Comparison of ENCODE assay signal across 12 cellular contexts in the genomic region with DNA sequence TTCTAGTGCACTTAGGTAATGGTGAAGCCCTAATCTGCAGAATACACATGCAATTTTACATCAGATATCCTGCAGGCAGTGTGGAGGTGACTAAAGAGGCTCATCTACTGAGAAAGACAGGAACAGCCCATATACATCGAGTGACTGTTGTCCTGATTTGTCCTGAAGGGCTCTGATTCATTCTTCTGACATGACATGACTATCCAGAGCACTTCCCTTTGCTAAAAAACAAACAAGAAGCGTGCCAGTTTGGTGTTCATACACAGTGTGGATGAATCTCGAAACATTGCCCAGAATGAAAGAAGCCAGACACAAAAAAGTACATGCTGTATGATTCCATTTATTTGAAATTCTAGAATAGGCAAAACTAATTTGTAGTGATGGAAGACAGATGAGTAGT. TPM values are rescaled to one million over a fixed set of nuclear protein-coding genes. Genes with fewer than 3 reads are reported as not detected.
A peak's percentile ranks its signal among the peaks of the same experiment; 100 is the strongest.
DNase-seq lines count a peak whose midpoint lies in the region; ATAC-seq and TF ChIP-seq lines count a peak whose summit lies in the region.
"Had no signal": no experiment of that assay in that cellular context is flagged by ENCODE, and none has a peak within 500 bp of the region (broad histone marks: within the 10 kb centered on the region; RNA-seq: fewer than 3 reads in every experiment).

No MANE protein-coding gene starts in this region.

- no peak for DNase-seq in activated CD4-positive, alpha-beta T cell treated with anti-CD3 and anti-CD28 coated beads for 36 hours
- DNase-seq in activated CD4-positive, alpha-beta T cell treated with anti-CD3 and anti-CD28 coated beads, Interleukin-2, amount 10 ng/mL, durations not matched to agents 7 days and 5 days, result no peak
- DNase-seq in RWPE2 (ENCODE audit: low spot score), result no peak
- DNase-seq in fibroblast of peridontal ligament (ENCODE audit: extremely low read depth), result peak; percentile 22
- DNase-seq in smooth muscle cell (lab: John Stamatoyannopoulos, UW; ENCODE audit: unreplicated experiment), result no peak
- DNase-seq in COLO668 (lab: John Stamatoyannopoulos, UW; ENCODE audit: unreplicated experiment), result no peak
- DNase-seq: activated CD4-positive, alpha-beta T cell treated with anti-CD3 and anti-CD28 coated beads for 4 hours; hippocampal formation; MG63 had no signal

- WGBS in smooth muscle cell (ENCODE audit: low lambda C conversion rate), result 11% methylated on average over 3 of the region's 3 CpGs

- no peak overlapping the region for H3K4me3 Mint-ChIP-seq in activated CD4-positive, alpha-beta T cell treated with anti-CD3 and anti-CD28 coated beads for 36 hours
- no peak overlapping the region for H3K4me3 Mint-ChIP-seq in activated CD4-positive, alpha-beta T cell treated with anti-CD3 and anti-CD28 coated beads, Interleukin-2, amount 10 ng/mL, durations not matched to agents 7 days and 5 days
- H3K4me3 Mint-ChIP-seq: neural progenitor cell had no signal

- H3K4me3 ChIP-seq in RWPE2 (ENCODE audit: severe bottlenecking) (no peak overlapping the region), smooth muscle cell (no peak overlapping the region)
- H3K4me3 ChIP-seq: MG63, neural progenitor cell had no signal

- ATAC-seq in activated CD4-positive, alpha-beta T cell treated with anti-CD3 and anti-CD28 coated beads for 36 hours, result peak; percentile 40
- ATAC-seq in RWPE2 (ENCODE audit: low read depth) (peak; percentile 95), HG03565 (IDR thresholded peaks at IDR 0.05; ENCODE audit: unreplicated experiment) (no peak), HG02852 (IDR thresholded peaks at IDR 0.05; ENCODE audit: unreplicated experiment) (no peak)

- H3K36me3 ChIP-seq in RWPE2 (ENCODE audit: low read depth) (no peaks in the 10 kb centered on the region), smooth muscle cell (ENCODE audit: low read depth) (no peaks in the 10 kb centered on the region)
- H3K36me3 ChIP-seq: MG63, neural progenitor cell had no signal

- no peaks in the 10 kb centered on the region for H3F3A ChIP-seq in smooth muscle cell (ENCODE audit: low read depth)

- H3K27me3 ChIP-seq in RWPE2 (ENCODE audit: insufficient read depth, poor library complexity, severe bottlenecking) (no peaks in the 10 kb centered on the region), smooth muscle cell (ENCODE audit: low read depth) (no peaks in the 10 kb centered on the region)
- H3K27me3 ChIP-seq: MG63, neural progenitor cell had no signal

- CTCF ChIA-PET in activated CD4-positive, alpha-beta T cell treated with anti-CD3 and anti-CD28 coated beads for 36 hours (lab: Charles Lee), result interaction anchor here (0.7 to 1.9 kb wide), 11 partner anchors 10 to 330 kb away, joined by 3 to 21 read pairs (median 5); a partner anchor contains a TSS
- CTCF ChIA-PET in activated CD4-positive, alpha-beta T cell treated with anti-CD3 and anti-CD28 coated beads, Interleukin-2, amount 10 ng/mL, durations not matched to agents 7 days and 5 days (lab: Charles Lee), result interaction anchor here (1.3 to 1.6 kb wide), 3 partner anchors 248 to 326 kb away, joined by 4 to 6 read pairs (median 4); no protein-coding TSS in a partner anchor

- intact Hi-C loops in activated CD4-positive, alpha-beta T cell treated with anti-CD3 and anti-CD28 coated beads for 36 hours (cut with DNase I, micrococcal nuclease), result no loop called here

- POLR2A ChIA-PET in activated CD4-positive, alpha-beta T cell treated with anti-CD3 and anti-CD28 coated beads for 36 hours (lab: Charles Lee), result no interaction called here
- POLR2A ChIA-PET in activated CD4-positive, alpha-beta T cell treated with anti-CD3 and anti-CD28 coated beads, Interleukin-2, amount 10 ng/mL, durations not matched to agents 7 days and 5 days (lab: Charles Lee), result no interaction called here

- H3K9me3 Mint-ChIP-seq in activated CD4-positive, alpha-beta T cell treated with anti-CD3 and anti-CD28 coated beads for 36 hours (ENCODE audit: low read depth), result no peaks in the 10 kb centered on the region
- H3K9me3 Mint-ChIP-seq in activated CD4-positive, alpha-beta T cell treated with anti-CD3 and anti-CD28 coated beads, Interleukin-2, amount 10 ng/mL, durations not matched to agents 7 days and 5 days, result no peaks in the 10 kb centered on the region
- H3K9me3 Mint-ChIP-seq: neural progenitor cell had no signal

- peaks cover 19% of the 10 kb centered on the region for H3K4me1 ChIP-seq in RWPE2 (ENCODE audit: insufficient read depth, poor library complexity, severe bottlenecking)
- peaks cover 4% of the 10 kb centered on the region for H3K4me1 ChIP-seq in smooth muscle cell (ENCODE audit: low read depth)
- H3K4me1 ChIP-seq: neural progenitor cell had no signal

- H3K27me3 Mint-ChIP-seq in activated CD4-positive, alpha-beta T cell treated with anti-CD3 and anti-CD28 coated beads for 36 hours, result no peaks in the 10 kb centered on the region
- no peaks in the 10 kb centered on the region for H3K27me3 Mint-ChIP-seq in activated CD4-positive, alpha-beta T cell treated with anti-CD3 and anti-CD28 coated beads, Interleukin-2, amount 10 ng/mL, durations not matched to agents 7 days and 5 days

- H4K20me1 ChIP-seq in smooth muscle cell (ENCODE audit: low read depth), result no peaks in the 10 kb centered on the region

- H2AFZ ChIP-seq in smooth muscle cell (ENCODE audit: low read depth), result no peak overlapping the region
- H2AFZ ChIP-seq: neural progenitor cell had no signal

- H3K9me3 ChIP-seq in RWPE2 (ENCODE audit: severe bottlenecking) (no peaks in the 10 kb centered on the region), smooth muscle cell (replicated peaks; ENCODE audit: low read depth) (no peaks in the 10 kb centered on the region)
- H3K9me3 ChIP-seq: MG63 had no signal

- H3K4me2 ChIP-seq in smooth muscle cell, result peak overlapping the region; percentile 46
- H3K4me2 ChIP-seq: neural progenitor cell had no signal

- no peaks in the 10 kb centered on the region for H3K79me2 ChIP-seq in smooth muscle cell (ENCODE audit: low read depth)

- TF ChIP-seq CTCF in RWPE2 (IDR thresholded peaks at IDR 0.05; ENCODE audit: poor library complexity, severe bottlenecking) (no peak), smooth muscle cell (IDR thresholded peaks at IDR 0.05; ENCODE audit: borderline replicate concordance, insufficient read depth, poor library complexity, severe bottlenecking) (no peak)

- peak overlapping the region; percentile 76 for H3K27ac ChIP-seq in RWPE2 (ENCODE audit: poor library complexity, severe bottlenecking)
- H3K27ac ChIP-seq in smooth muscle cell (ENCODE audit: low read depth), result no peak overlapping the region
- H3K27ac ChIP-seq: neural progenitor cell had no signal

- H3K27ac Mint-ChIP-seq in activated CD4-positive, alpha-beta T cell treated with anti-CD3 and anti-CD28 coated beads for 36 hours, result no peak overlapping the region
- H3K27ac Mint-ChIP-seq in activated CD4-positive, alpha-beta T cell treated with anti-CD3 and anti-CD28 coated beads, Interleukin-2, amount 10 ng/mL, durations not matched to agents 7 days and 5 days, result no peak overlapping the region
- H3K27ac Mint-ChIP-seq: neural progenitor cell had no signal

- peaks cover 13% of the 10 kb centered on the region for H3K4me1 Mint-ChIP-seq in activated CD4-positive, alpha-beta T cell treated with anti-CD3 and anti-CD28 coated beads for 36 hours
- H3K4me1 Mint-ChIP-seq in activated CD4-positive, alpha-beta T cell treated with anti-CD3 and anti-CD28 coated beads, Interleukin-2, amount 10 ng/mL, durations not matched to agents 7 days and 5 days, result peaks cover 33% of the 10 kb centered on the region

- no peaks in the 10 kb centered on the region for H3K36me3 Mint-ChIP-seq in activated CD4-positive, alpha-beta T cell treated with anti-CD3 and anti-CD28 coated beads for 36 hours (ENCODE audit: low read depth)
- no peaks in the 10 kb centered on the region for H3K36me3 Mint-ChIP-seq in activated CD4-positive, alpha-beta T cell treated with anti-CD3 and anti-CD28 coated beads, Interleukin-2, amount 10 ng/mL, durations not matched to agents 7 days and 5 days (ENCODE audit: low read depth)
- H3K36me3 Mint-ChIP-seq: neural progenitor cell had no signal

- H3K9ac ChIP-seq in smooth muscle cell (ENCODE audit: low read depth), result no peak overlapping the region
- H3K9ac ChIP-seq: neural progenitor cell had no signal

RNA-seq across cellular contexts. Expression of a gene that starts 48.0 kb away (rescaled TPM):
- 10 to 100 TPM; 26.3 to 27.1 TPM for total RNA-seq in activated CD4-positive, alpha-beta T cell treated with anti-CD3 and anti-CD28 coated beads for 36 hours
- total RNA-seq in activated CD4-positive, alpha-beta T cell treated with anti-CD3 and anti-CD28 coated beads, Interleukin-2, amount 10 ng/mL, durations not matched to agents 7 days and 5 days, result 10 to 100 TPM; 20.3 to 20.8 TPM
- total RNA-seq in smooth muscle cell, result 3.6 and 3.9 TPM in 2 replicates
- polyA plus RNA-seq in smooth muscle cell, result 0.67 and 2.1 TPM in 2 replicates

Comparison
In these comparisons a context has a peak if more than half of its experiments do, and no peak if none do; other contexts are left out.
1. ATAC-seq: peak in activated CD4-positive, alpha-beta T cell treated with anti-CD3 and anti-CD28 coated beads for 36 hours (single experiment) and RWPE2 (single experiment); none in HG03565 (single experiment) and HG02852 (single experiment).